14 cellular contexts compared by ENCODE assay signal in genomic region chr17:49898547-49899490, GRCh38. TPM values are rescaled to one million over a fixed set of nuclear protein-coding genes. Genes with fewer than 3 reads are reported as not detected.
DNase-seq lines count a peak whose midpoint lies in the region; ATAC-seq, FAIRE-seq and TF ChIP-seq lines count a peak whose summit lies in the region.
"Had no signal": no experiment of that assay in that cellular context is flagged by ENCODE, and none has a peak within 500 bp of the region (broad histone marks: within the 10 kb centered on the region; RNA-seq: fewer than 3 reads in every experiment).

No MANE protein-coding gene starts in this region.

- H3K36me3 Mint-ChIP-seq in naive thymus-derived CD4-positive, alpha-beta T cell, result no peaks in the 10 kb centered on the region
- H3K36me3 Mint-ChIP-seq: stimulated activated naive B cell treated with anti-CD40 and anti-IgM and Interleukin-4, amounts not matched to agents 10 μg/mL and 1 μg/mL and 100 μg/mL, for 72 hours had no signal

- peak; percentile 68 to 78 for DNase-seq in A549 (ENCODE audit: low read depth in 1 of 2, low spot score in 1 of 2)
- DNase-seq in GM23248, result peak; percentile 41
- DNase-seq in PC-9, result no peak
- no peak for DNase-seq in foreskin fibroblast
- no peak for DNase-seq in erythroblast (lab: John Stamatoyannopoulos, UW)
- DNase-seq in upper lobe of right lung, result no peak
- DNase-seq in naive thymus-derived CD4-positive, alpha-beta T cell, result no peak
- DNase-seq in HCEC 1CT, result no peak
- DNase-seq: activated naive CD8-positive, alpha-beta T cell treated with anti-CD3 and anti-CD28 coated beads, Interleukin-2, amount 50 U/mL, for 24 hours; DMS153; stimulated activated naive B cell treated with anti-CD40 and anti-IgM and Interleukin-4, amounts not matched to agents 10 μg/mL and 1 μg/mL and 100 μg/mL, for 72 hours had no signal

- peaks cover 45 to 72% (median 57%) of the 10 kb centered on the region in 5 donors for H3K27me3 Mint-ChIP-seq in naive thymus-derived CD4-positive, alpha-beta T cell

- H3K27ac Mint-ChIP-seq in naive thymus-derived CD4-positive, alpha-beta T cell, result no peak overlapping the region
- H3K27ac Mint-ChIP-seq: activated naive CD8-positive, alpha-beta T cell treated with anti-CD3 and anti-CD28 coated beads, Interleukin-2, amount 50 U/mL, for 24 hours; stimulated activated naive B cell treated with anti-CD40 and anti-IgM and Interleukin-4, amounts not matched to agents 10 μg/mL and 1 μg/mL and 100 μg/mL, for 72 hours had no signal

- in situ Hi-C loops in GM23248 (cut with MboI), result no loop called here

- H3K4me1 ChIP-seq in A549 (peaks cover 13% of the 10 kb centered on the region), GM23248 (ENCODE audit: insufficient read depth) (no peaks in the 10 kb centered on the region), PC-9 (replicated peaks; ENCODE audit: insufficient read depth) (peaks cover 90% of the 10 kb centered on the region), upper lobe of right lung (peaks cover 4% of the 10 kb centered on the region)
- no peaks in the 10 kb centered on the region for H3K4me1 ChIP-seq in naive thymus-derived CD4-positive, alpha-beta T cell (ENCODE audit: control insufficient read depth in 2 of 2, insufficient read depth in 2 of 2, low read length in 2 of 2)

- ATAC-seq in A549 (peak; percentile 47 to 81; a peak in 4 of 6 replicates), upper lobe of right lung (no peak)
- ATAC-seq in naive thymus-derived CD4-positive, alpha-beta T cell, result no peak
- ATAC-seq: activated naive CD8-positive, alpha-beta T cell treated with anti-CD3 and anti-CD28 coated beads, Interleukin-2, amount 50 U/mL, for 24 hours; stimulated activated naive B cell treated with anti-CD40 and anti-IgM and Interleukin-4, amounts not matched to agents 10 μg/mL and 1 μg/mL and 100 μg/mL, for 72 hours had no signal

- no TSS peak for BruUV-seq in PC-9 (replicated peaks; lab: Mats Ljungman, UMichigan)

- H3K9me3 Mint-ChIP-seq in naive thymus-derived CD4-positive, alpha-beta T cell, result no peaks in the 10 kb centered on the region
- H3K9me3 Mint-ChIP-seq: activated naive CD8-positive, alpha-beta T cell treated with anti-CD3 and anti-CD28 coated beads, Interleukin-2, amount 50 U/mL, for 24 hours; stimulated activated naive B cell treated with anti-CD40 and anti-IgM and Interleukin-4, amounts not matched to agents 10 μg/mL and 1 μg/mL and 100 μg/mL, for 72 hours had no signal

- H3K9me3 ChIP-seq in A549 (no peaks in the 10 kb centered on the region), GM23248 (ENCODE audit: low read depth) (no peaks in the 10 kb centered on the region), PC-9 (ENCODE audit: insufficient read depth, low read depth) (no peaks in the 10 kb centered on the region), upper lobe of right lung (no peaks in the 10 kb centered on the region)
- no peaks in the 10 kb centered on the region for H3K9me3 ChIP-seq in naive thymus-derived CD4-positive, alpha-beta T cell (ENCODE audit: control insufficient read depth in 2 of 3, low read length in 3 of 3)
- H3K9me3 ChIP-seq: esophagus muscularis mucosa had no signal

- H3K4me3 ChIP-seq in A549 (no peak overlapping the region), GM23248 (no peak overlapping the region), PC-9 (no peak overlapping the region), foreskin fibroblast (ENCODE audit: low read depth in 1 of 2, low read length in 2 of 2) (no peak overlapping the region), upper lobe of right lung (no peak overlapping the region)
- no peak overlapping the region for H3K4me3 ChIP-seq in naive thymus-derived CD4-positive, alpha-beta T cell (ENCODE audit: low read length)
- H3K4me3 ChIP-seq: esophagus muscularis mucosa, smooth muscle cell had no signal

- H3K36me3 ChIP-seq in GM23248 (ENCODE audit: low read depth) (no peaks in the 10 kb centered on the region), PC-9 (ENCODE audit: low read depth) (no peaks in the 10 kb centered on the region), upper lobe of right lung (no peaks in the 10 kb centered on the region)
- H3K36me3 ChIP-seq in naive thymus-derived CD4-positive, alpha-beta T cell (ENCODE audit: control insufficient read depth in 2 of 3, insufficient read depth in 3 of 3, low read length in 3 of 3), result no peaks in the 10 kb centered on the region
- H3K36me3 ChIP-seq: esophagus muscularis mucosa had no signal

- TF ChIP-seq CTCF in A549 (IDR thresholded peaks at IDR 0.05), result peak; percentile 52
- peak; percentile 61 for TF ChIP-seq CTCF in PC-9 (conservative IDR thresholded peaks at IDR 0.05)
- TF ChIP-seq CTCF in foreskin fibroblast (IDR thresholded peaks at IDR 0.05; ENCODE audit: low read depth, low read length), result peak; percentile 8
- no peak for TF ChIP-seq CTCF in upper lobe of right lung (IDR thresholded peaks at IDR 0.05)

- peak; percentile 60 to 73 for TF ChIP-seq RAD21 in A549 (conservative IDR thresholded peaks at IDR 0.05 in 1 of 2, IDR thresholded peaks at IDR 0.05 in 1 of 2)

- H4K20me1 ChIP-seq in GM23248 (ENCODE audit: insufficient read depth) (no peaks in the 10 kb centered on the region), PC-9 (ENCODE audit: insufficient read depth) (no peaks in the 10 kb centered on the region)

- POLR2A ChIA-PET in A549 (lab: Yijun Ruan, JAX), result interaction anchor here (1.0 kb wide), 1 partner anchor 98 kb away, joined by 6 read pairs; no protein-coding TSS in a partner anchor
- POLR2A ChIA-PET in PC-9 (lab: Charles Lee; ENCODE audit: unreplicated experiment), result interaction anchor here (0.6 kb wide), 1 partner anchor 12 kb away, joined by 4 read pairs; no protein-coding TSS in a partner anchor
- POLR2A ChIA-PET in naive thymus-derived CD4-positive, alpha-beta T cell (lab: Charles Lee), result no interaction called here

- WGBS in A549 (ENCODE audit: missing lambda C conversion rate), result 72% methylated on average over 9 of the region's 9 CpGs
- WGBS in GM23248 (ENCODE audit: low coverage in 1 of 2, low lambda C conversion rate in 2 of 2, missing lambda C conversion rate in 2 of 2), 2 experiments, result 63 to 64% methylated on average over 9 of the region's 9 CpGs

- FAIRE-seq in A549 (lab: Jason Lieb, UNC), result no peak

- H2AFZ ChIP-seq in GM23248 (no peak overlapping the region), PC-9 (no peak overlapping the region)

- H3K79me2 ChIP-seq in GM23248 (ENCODE audit: insufficient read depth) (no peaks in the 10 kb centered on the region), PC-9 (ENCODE audit: low read depth) (peaks cover 8% of the 10 kb centered on the region)

- CTCF ChIA-PET in A549 (lab: Yijun Ruan, JAX) (interaction anchor here (0.6 to 62.1 kb wide), 21 partner anchors 9 to 333 kb away, joined by 3 to 2613 read pairs (median 5); partner anchors contain the start of genes DLX3 and DLX4), PC-9 (lab: Charles Lee) (interaction anchor here (0.6 to 1.7 kb wide), 4 partner anchors 10 to 97 kb away, joined by 3 to 7 read pairs (median 4); no protein-coding TSS in a partner anchor)
- CTCF ChIA-PET in naive thymus-derived CD4-positive, alpha-beta T cell (lab: Charles Lee), result interaction anchor here (1.2 to 1.6 kb wide), 3 partner anchors 90 to 98 kb away, joined by 3 to 4 read pairs (median 4); no protein-coding TSS in a partner anchor

- no peaks in the 10 kb centered on the region for H3F3A ChIP-seq in GM23248 (ENCODE audit: insufficient read depth)
- peaks cover 63% of the 10 kb centered on the region for H3F3A ChIP-seq in PC-9 (ENCODE audit: insufficient read depth, low read depth)

- no peak for TF ChIP-seq EP300 in A549 (IDR thresholded peaks at IDR 0.05)

- peaks cover 0 to 3% (median 0%) of the 10 kb centered on the region in 7 donors for H3K4me1 Mint-ChIP-seq in naive thymus-derived CD4-positive, alpha-beta T cell
- H3K4me1 Mint-ChIP-seq: activated naive CD8-positive, alpha-beta T cell treated with anti-CD3 and anti-CD28 coated beads, Interleukin-2, amount 50 U/mL, for 24 hours had no signal

- H3K27ac ChIP-seq in A549, result no peak overlapping the region
- no peak overlapping the region for H3K27ac ChIP-seq in GM23248
- no peak overlapping the region for H3K27ac ChIP-seq in PC-9
- H3K27ac ChIP-seq in upper lobe of right lung, result no peak overlapping the region
- no peak overlapping the region for H3K27ac ChIP-seq in naive thymus-derived CD4-positive, alpha-beta T cell (ENCODE audit: low read depth, low read length)
- H3K27ac ChIP-seq: esophagus muscularis mucosa had no signal

- H3K4me3 Mint-ChIP-seq in naive thymus-derived CD4-positive, alpha-beta T cell, result no peak overlapping the region
- H3K4me3 Mint-ChIP-seq: activated naive CD8-positive, alpha-beta T cell treated with anti-CD3 and anti-CD28 coated beads, Interleukin-2, amount 50 U/mL, for 24 hours; stimulated activated naive B cell treated with anti-CD40 and anti-IgM and Interleukin-4, amounts not matched to agents 10 μg/mL and 1 μg/mL and 100 μg/mL, for 72 hours had no signal

- TF ChIP-seq POLR2A in A549 (IDR thresholded peaks at IDR 0.05; ENCODE audit: low read length) (no peak), erythroblast (IDR thresholded peaks at IDR 0.05; ENCODE audit: low read length) (no peak)

- H3K9me2 ChIP-seq in GM23248 (ENCODE audit: insufficient read depth) (no peaks in the 10 kb centered on the region), PC-9 (ENCODE audit: insufficient read depth) (no peaks in the 10 kb centered on the region)

- no peak overlapping the region for H3K4me2 ChIP-seq in A549
- no peak overlapping the region for H3K4me2 ChIP-seq in GM23248 (ENCODE audit: unreplicated experiment)
- H3K4me2 ChIP-seq in PC-9, result peak overlapping the region; percentile 17; the same call in 1 of the 2 replicates
- H3K4me2 ChIP-seq: smooth muscle cell had no signal

- H3K9ac ChIP-seq in GM23248, result no peak overlapping the region

- intact Hi-C loops in PC-9 (cut with micrococcal nuclease; ENCODE audit: unreplicated experiment), result no loop called here
- intact Hi-C loops in upper lobe of right lung (cut with DNase I), result no loop called here
- intact Hi-C loops in naive thymus-derived CD4-positive, alpha-beta T cell (cut with micrococcal nuclease), result no loop called here

- H3K27me3 ChIP-seq in GM23248 (replicated peaks; ENCODE audit: insufficient read depth) (peaks cover 36% of the 10 kb centered on the region), PC-9 (ENCODE audit: insufficient read depth, low read depth) (no peaks in the 10 kb centered on the region), upper lobe of right lung (peaks cover 32% of the 10 kb centered on the region)
- peaks cover 5 to 9% of the 10 kb centered on the region in 2 donors for H3K27me3 ChIP-seq in naive thymus-derived CD4-positive, alpha-beta T cell (ENCODE audit: control insufficient read depth in 2 of 2, insufficient read depth in 2 of 2, low read length in 2 of 2)

RNA-seq across cellular contexts. Expression of gene TAC4, which starts 51.0 kb away (rescaled TPM):
- polyA plus RNA-seq in A549 (2011; rRNA removed) (not detected in 2 replicates), A549 (2017; fragmentation: RNase III; extraction: RNeasy Plus Mini Kit Qiagen cat#74134 plus additional on column Dnase treatment) (not detected in 3 replicates), GM23248 (2016; fragmentation: Nextera tagmentation; extraction: Ambion mirVana) (not detected in 2 replicates)
- polyA plus RNA-seq in A549 (2012; cell fraction: cytosol; rRNA removed), result not detected in 2 replicates
- polyA plus RNA-seq in A549 (2012; cell fraction: nucleus; rRNA removed), result not detected in 2 replicates
- polyA minus RNA-seq in A549 (2011; rRNA and poly(A)+ RNA removed), result not detected in 2 replicates
- total RNA-seq in GM23248 (2014; rRNA removed; shearing (Covaris generic)), result not detected in 2 replicates
- total RNA-seq in PC-9 (2021) (not detected in 2 replicates), upper lobe of right lung (not detected)
- not detected for total RNA-seq in naive thymus-derived CD4-positive, alpha-beta T cell
- not detected for polyA plus RNA-seq in naive thymus-derived CD4-positive, alpha-beta T cell
- total RNA-seq: esophagus muscularis mucosa, mesenteric fat pad, smooth muscle cell had no signal
- polyA plus RNA-seq: smooth muscle cell had no signal

Comparison
In these comparisons a context has a peak if more than half of its experiments do, and no peak if none do; other contexts are left out.
1. ATAC-seq: peak in A549 (2 of 2); none in upper lobe of right lung (single experiment) and naive thymus-derived CD4-positive, alpha-beta T cell (single experiment).
2. DNase-seq: peak in A549 (2 of 2) and GM23248 (single experiment); none in PC-9 (0 of 2), foreskin fibroblast (0 of 2), erythroblast (0 of 2), upper lobe of right lung (single experiment), naive thymus-derived CD4-positive, alpha-beta T cell (0 of 9) and HCEC 1CT (single experiment).